10 cellular contexts compared by ENCODE assay signal in genomic region chr1:172321429-172321828, GRCh38.
A peak's percentile ranks its signal among the peaks of the same experiment; 100 is the strongest.
DNase-seq lines count a peak whose midpoint lies in the region; ATAC-seq and TF ChIP-seq lines count a peak whose summit lies in the region.
"Had no signal": no experiment of that assay in that cellular context is flagged by ENCODE, and none has a peak within 500 bp of the region (broad histone marks: within the 10 kb centered on the region; RNA-seq: fewer than 3 reads in every experiment).

No MANE protein-coding gene starts in this region.

- intact Hi-C loops in Right ventricle myocardium superior (cut with DNase I) = no loop called here
- intact Hi-C loops in cardiac septum (cut with DNase I) = no loop called here
- intact Hi-C loops in ascending aorta (cut with DNase I) = loop anchor here (10.0 kb wide), 1 partner anchor 1153 kb away; the partner anchor contains the start of gene PRDX6
- intact Hi-C loops in dorsolateral prefrontal cortex (cut with DNase I) = no loop called here

- H3K9me3 ChIP-seq in ascending aorta = no peaks in the 10 kb centered on the region

- DNase-seq in Right ventricle myocardium superior = no peak
- no peak for DNase-seq in cardiac septum (ENCODE audit: low spot score)
- peak in 1 of 2 donors; percentile 68 for DNase-seq in ascending aorta (ENCODE audit: low spot score in 2 of 2)
- peak; percentile 63 for DNase-seq in iris pigment epithelial cell (ENCODE audit: low read depth)
- no peak for DNase-seq in AML-193 (lab: John Stamatoyannopoulos, UW)
- DNase-seq in dorsolateral prefrontal cortex = no peak
- no peak for DNase-seq in mesenteric fat pad (ENCODE audit: low spot score)
- no peak for DNase-seq in GM10266 (ENCODE audit: extremely low spot score)
- DNase-seq: effector memory CD4-positive, alpha-beta T cell; NCI-H526 treated with DMSO at 0.1 percent for 48 hours had no signal

- H3K36me3 ChIP-seq in ascending aorta = no peaks in the 10 kb centered on the region

- no peak for TF ChIP-seq CTCF in ascending aorta (IDR thresholded peaks at IDR 0.05)
- no peak for TF ChIP-seq CTCF in dorsolateral prefrontal cortex (IDR thresholded peaks at IDR 0.05 in 54 of 56, conservative IDR thresholded peaks at IDR 0.05 in 2 of 56; ENCODE audit: low read depth in 1 of 56, partially characterized antibody in 56 of 56)
- no peak for TF ChIP-seq CTCF in GM10266 (IDR thresholded peaks at IDR 0.05; ENCODE audit: control insufficient read depth, insufficient read depth, low read depth, missing control alignments)

- H3K4me3 ChIP-seq in ascending aorta (peak overlapping the region; percentile 5 to 52), dorsolateral prefrontal cortex (no peak overlapping the region)

- H3K27me3 ChIP-seq in ascending aorta (no peaks in the 10 kb centered on the region), dorsolateral prefrontal cortex (no peaks in the 10 kb centered on the region)

- H3K27ac ChIP-seq in ascending aorta (peak overlapping the region; percentile 91 to 92), dorsolateral prefrontal cortex (peak overlapping the region in 5 of 59 donors; percentile 4 to 55 (median 11))

- peak; percentile 51 for ATAC-seq in Right ventricle myocardium superior (ENCODE audit: poor library complexity)

- peaks cover 0 to 23% of the 10 kb centered on the region in 2 donors for H3K4me1 ChIP-seq in ascending aorta

Comparison
In these comparisons a context has a peak if more than half of its experiments do, and no peak if none do; other contexts are left out.
1. H3K4me3 ChIP-seq: peak in ascending aorta (2 of 2); none in dorsolateral prefrontal cortex (0 of 59).